In genomic region chr6:125528614-125529013, GRCh38 we compare ENCODE assay signal across 19 cellular contexts.
A peak's percentile ranks its signal among the peaks of the same experiment; 100 is the strongest.
DNase-seq lines count a peak whose midpoint lies in the region; ATAC-seq and TF ChIP-seq lines count a peak whose summit lies in the region.
"Had no signal": no experiment of that assay in that cellular context is flagged by ENCODE, and none has a peak within 500 bp of the region (broad histone marks: within the 10 kb centered on the region; RNA-seq: fewer than 3 reads in every experiment).

No MANE protein-coding gene starts in this region.

- no peak overlapping the region for H2BK120ac ChIP-seq in mesendoderm (ENCODE audit: low read depth, low read length)

- H3K9me3 ChIP-seq in A673 (ENCODE audit: low read depth, low read length, poor library complexity, severe bottlenecking) (no peaks in the 10 kb centered on the region), HUES64 (ENCODE audit: insufficient read depth, low read depth, low read length) (no peaks in the 10 kb centered on the region)
- H3K9me3 ChIP-seq: left lung had no signal

- no peak overlapping the region for H3K27ac Mint-ChIP-seq in effector memory CD8-positive, alpha-beta T cell
- H3K27ac Mint-ChIP-seq: activated naive CD4-positive, alpha-beta T cell treated with anti-CD3 and anti-CD28 coated beads for 36 hours; CD8-positive, alpha-beta T cell had no signal

- BruUV-seq in A673 (replicated peaks; lab: Mats Ljungman, UMichigan) = no TSS peak

- peak overlapping the region; percentile 66 for H3K56ac ChIP-seq in mesendoderm (ENCODE audit: low read length)

- peaks cover 37 to 40% of the 10 kb centered on the region in 2 donors for H3K27me3 Mint-ChIP-seq in effector memory CD8-positive, alpha-beta T cell

- no peaks in the 10 kb centered on the region for H3K9me3 Mint-ChIP-seq in effector memory CD8-positive, alpha-beta T cell
- H3K9me3 Mint-ChIP-seq: activated naive CD4-positive, alpha-beta T cell treated with anti-CD3 and anti-CD28 coated beads for 36 hours; CD8-positive, alpha-beta T cell had no signal

- no peak overlapping the region for H3K18ac ChIP-seq in mesendoderm (ENCODE audit: low read length)

- no peaks in the 10 kb centered on the region for H3K4me1 Mint-ChIP-seq in effector memory CD8-positive, alpha-beta T cell (ENCODE audit: low read depth in 2 of 2)

- H3K27me3 ChIP-seq in A673 (replicated peaks; ENCODE audit: insufficient read depth, low read depth, low read length, poor library complexity) (peaks cover 5% of the 10 kb centered on the region), HUES64 (ENCODE audit: insufficient read depth, low read length) (no peaks in the 10 kb centered on the region), mesendoderm (ENCODE audit: insufficient read depth, low read length, poor library complexity) (no peaks in the 10 kb centered on the region)

- no peak overlapping the region for H3K27ac ChIP-seq in A673 (ENCODE audit: low read depth, low read length, poor library complexity, severe bottlenecking)
- H3K27ac ChIP-seq in HUES64 (ENCODE audit: low read depth, low read length) = peak overlapping the region; percentile 82
- H3K27ac ChIP-seq in mesendoderm (ENCODE audit: low read depth, low read length) = peak overlapping the region; percentile 20
- no peak overlapping the region for H3K27ac ChIP-seq in coronary artery
- H3K27ac ChIP-seq: left lung had no signal

- no peak for TF ChIP-seq CTCF in A673 (conservative IDR thresholded peaks at IDR 0.05; ENCODE audit: low read depth, low read length)
- TF ChIP-seq CTCF in coronary artery (IDR thresholded peaks at IDR 0.05) = no peak

- ATAC-seq in GM18858 (IDR thresholded peaks at IDR 0.05; ENCODE audit: unreplicated experiment) = no peak
- ATAC-seq in effector memory CD8-positive, alpha-beta T cell (replicated peaks) = no peak
- ATAC-seq: CD8-positive, alpha-beta T cell; esophagus mucosa; left lung; SK-N-SH treated with all-trans-retinoic acid at 6 μM for 48 hours had no signal

- no peaks in the 10 kb centered on the region for H3K79me2 ChIP-seq in mesendoderm (ENCODE audit: control insufficient read depth, insufficient read depth, low read length)

- H3K4me1 ChIP-seq in A673 (ENCODE audit: insufficient read depth, low read length, poor library complexity, severe bottlenecking) = peaks cover 3% of the 10 kb centered on the region
- peaks cover 31% of the 10 kb centered on the region for H3K4me1 ChIP-seq in HUES64 (ENCODE audit: insufficient read depth, low read length)
- peaks cover 14% of the 10 kb centered on the region for H3K4me1 ChIP-seq in mesendoderm (ENCODE audit: control insufficient read depth, low read depth, low read length)
- H3K4me1 ChIP-seq: left lung had no signal

- no peak overlapping the region for H2BK15ac ChIP-seq in mesendoderm (replicated peaks; ENCODE audit: low read depth)

- POLR2A ChIA-PET in A673 (lab: Charles Lee; ENCODE audit: low non-redundant PET) = no interaction called here

- H2BK5ac ChIP-seq in mesendoderm (ENCODE audit: low read length) = peak overlapping the region; percentile 80

- no peak overlapping the region for H2AK5ac ChIP-seq in mesendoderm (ENCODE audit: low read length)

- no peak overlapping the region for H4K8ac ChIP-seq in mesendoderm (ENCODE audit: low read depth, low read length)

- peak overlapping the region; percentile 27; the same call in 1 of the 2 replicates for H3K9ac ChIP-seq in HUES64 (ENCODE audit: low read depth, low read length)
- H3K9ac ChIP-seq in mesendoderm (ENCODE audit: low read length) = peak overlapping the region; percentile 10

- no peak overlapping the region for H3K23ac ChIP-seq in mesendoderm (ENCODE audit: low read length)

- no peaks in the 10 kb centered on the region for H3K79me1 ChIP-seq in mesendoderm (ENCODE audit: low read length)

- H3K36me3 ChIP-seq in A673 (ENCODE audit: insufficient read depth, low read length, poor library complexity, severe bottlenecking) (no peaks in the 10 kb centered on the region), HUES64 (ENCODE audit: insufficient read depth, low read length) (no peaks in the 10 kb centered on the region), mesendoderm (ENCODE audit: control insufficient read depth, insufficient read depth, low read length) (no peaks in the 10 kb centered on the region)
- H3K36me3 ChIP-seq: left lung had no signal

- H3K4me2 ChIP-seq in mesendoderm (ENCODE audit: low read length) = no peak overlapping the region

- CTCF ChIA-PET in A673 (lab: Charles Lee) = no interaction called here

- WGBS in HUES64 = 3% methylated on average over 6 of the region's 6 CpGs
- no CpG with 5 or more reads among the region's 6 CpGs for WGBS in mesendoderm (ENCODE audit: extremely low coverage, insufficient coverage, low lambda C conversion rate)

- intact Hi-C loops in A673 (cut with micrococcal nuclease; ENCODE audit: unreplicated experiment) = no loop called here

- peak overlapping the region; percentile 17 for H4K5ac ChIP-seq in mesendoderm (ENCODE audit: low read length)

- no peaks in the 10 kb centered on the region for H3K36me3 Mint-ChIP-seq in effector memory CD8-positive, alpha-beta T cell (ENCODE audit: insufficient read depth)
- H3K36me3 Mint-ChIP-seq: CD8-positive, alpha-beta T cell had no signal

- no peak overlapping the region for H3K4me3 Mint-ChIP-seq in effector memory CD8-positive, alpha-beta T cell
- H3K4me3 Mint-ChIP-seq: activated naive CD4-positive, alpha-beta T cell treated with anti-CD3 and anti-CD28 coated beads for 36 hours; CD8-positive, alpha-beta T cell had no signal

- H3K4me3 ChIP-seq in A673 (ENCODE audit: low read depth, low read length, poor library complexity, severe bottlenecking) = no peak overlapping the region
- no peak overlapping the region for H3K4me3 ChIP-seq in HUES64 (ENCODE audit: low read length)
- H3K4me3 ChIP-seq in mesendoderm (ENCODE audit: low read length) = no peak overlapping the region
- no peak overlapping the region for H3K4me3 ChIP-seq in coronary artery
- H3K4me3 ChIP-seq: left lung had no signal

- H3K4ac ChIP-seq in mesendoderm (ENCODE audit: low read depth, low read length) = no peak overlapping the region

- DNase-seq in A673 (ENCODE audit: low spot score) = peak; percentile 28
- peak; percentile 83 for DNase-seq in ecto neural progenitor cell (ENCODE audit: low spot score)
- DNase-seq in mesendoderm = peak; percentile 97
- DNase-seq in AG20443 (ENCODE audit: low spot score) = no peak
- DNase-seq in coronary artery (ENCODE audit: low spot score) = no peak
- no peak for DNase-seq in effector memory CD8-positive, alpha-beta T cell
- DNase-seq: activated CD4-positive, alpha-beta T cell treated with anti-CD3 and anti-CD28 coated beads, Interleukin-2, amount 50 U/mL, for 4 hours; activated naive CD4-positive, alpha-beta T cell treated with anti-CD3 and anti-CD28 coated beads for 36 hours; CD8-positive, alpha-beta T cell; cortex of kidney; GOT3; NCI-H187; NCI-H510A treated with DMSO at 0.1 percent for 48 hours; stimulated activated naive CD4-positive, alpha-beta T cell treated with Interleukin-2 at 50 U/mL for 16 hours had no signal

Comparison
In these comparisons a context has a peak if more than half of its experiments do, and no peak if none do; other contexts are left out.
1. DNase-seq: peak in A673 (single experiment), ecto neural progenitor cell (single experiment) and mesendoderm (single experiment); none in AG20443 (single experiment), coronary artery (single experiment) and effector memory CD8-positive, alpha-beta T cell (0 of 3).
2. H3K27ac ChIP-seq: peak in HUES64 (single experiment) and mesendoderm (single experiment); none in A673 (single experiment) and coronary artery (0 of 2).